ENCODE assay signal across 8 cellular contexts in genomic region chr13:97221491-97221890, GRCh38. TPM values are rescaled to one million over a fixed set of nuclear protein-coding genes. Genes with fewer than 3 reads are reported as not detected.
A peak's percentile ranks its signal among the peaks of the same experiment; 100 is the strongest.
DNase-seq lines count a peak whose midpoint lies in the region; ATAC-seq and TF ChIP-seq lines count a peak whose summit lies in the region.

No MANE protein-coding gene starts in this region.

- no peaks in the 10 kb centered on the region for H3K27me3 ChIP-seq in right lobe of liver

- ATAC-seq in right lobe of liver, result no peak
- no peak for ATAC-seq in GM18505 (IDR thresholded peaks at IDR 0.05; ENCODE audit: unreplicated experiment)

- H3K36me3 ChIP-seq in right lobe of liver, result no peaks in the 10 kb centered on the region

- H3K27ac ChIP-seq in angular gyrus (ENCODE audit: low read depth, low read length), result peak overlapping the region; percentile 74
- peak overlapping the region in 2 of 3 donors; percentile 97 to 98 for H3K27ac ChIP-seq in right lobe of liver
- peak overlapping the region; percentile 82 for H3K27ac ChIP-seq in substantia nigra (ENCODE audit: low read depth, low read length, poor library complexity, severe bottlenecking)

- DNase-seq in NCI-H82 (lab: John Stamatoyannopoulos, UW) (peak; percentile 61), NCI-H82 treated with DMSO at 0.1 percent for 48 hours (lab: John Stamatoyannopoulos, UW; ENCODE audit: unreplicated experiment) (no peak), right lobe of liver (no peak), substantia nigra (lab: John Stamatoyannopoulos, UW) (no peak), RPMI8226 (no peak), ureter (ENCODE audit: low spot score) (no peak)

- TF ChIP-seq CTCF in right lobe of liver (IDR thresholded peaks at IDR 0.05), result no peak

- no peaks in the 10 kb centered on the region for H3K9me3 ChIP-seq in right lobe of liver

- peak overlapping the region in 1 of 3 donors; percentile 61 for H3K4me3 ChIP-seq in right lobe of liver

- 34% methylated on average over 6 of the region's 6 CpGs for WGBS in right lobe of liver (ENCODE audit: insufficient coverage, low coverage, low lambda C conversion rate, missing lambda C conversion rate)

- TF ChIP-seq POLR2A in right lobe of liver (IDR thresholded peaks at IDR 0.05) (no peak), GM18505 (IDR thresholded peaks at IDR 0.05; ENCODE audit: borderline replicate concordance, extremely low read depth, insufficient read depth, insufficient read length) (no peak)

- intact Hi-C loops in right lobe of liver (cut with DNase I), result no loop called here

- H3K4me1 ChIP-seq in right lobe of liver, result peaks cover 0 to 20% (median 9%) of the 10 kb centered on the region in 4 donors

RNA-seq across cellular contexts. Expression of gene MBNL2, which starts 0.6 kb away (rescaled TPM):
- total RNA-seq in right lobe of liver, result 100 to 1,000 TPM in 3 of 6 experiments, 10 to 100 TPM in 3; 30.3 to 135 (median 81.5) TPM
- 89.0 TPM for total RNA-seq in ureter
